ENCODE assay signal across 4 cellular contexts in the genomic region with DNA sequence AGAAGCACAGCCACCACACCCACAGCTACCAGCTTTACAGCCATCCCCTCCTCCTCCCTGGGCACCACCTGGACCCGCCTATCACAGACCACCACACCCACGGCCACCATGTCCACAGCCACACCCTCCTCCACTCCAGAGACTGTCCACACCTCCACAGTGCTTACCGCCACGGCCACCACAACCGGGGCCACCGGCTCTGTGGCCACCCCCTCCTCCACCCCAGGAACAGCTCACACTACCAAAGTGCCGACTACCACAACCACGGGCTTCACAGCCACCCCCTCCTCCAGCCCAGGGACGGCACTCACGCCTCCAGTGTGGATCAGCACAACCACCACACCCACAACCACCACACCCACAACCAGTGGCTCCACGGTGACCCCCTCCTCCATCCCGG. TPM values are rescaled to one million over a fixed set of nuclear protein-coding genes. Genes with fewer than 3 reads are reported as not detected.
"Had no signal": no experiment of that assay in that cellular context is flagged by ENCODE, and none has a peak within 500 bp of the region (broad histone marks: within the 10 kb centered on the region; RNA-seq: fewer than 3 reads in every experiment).

No MANE protein-coding gene starts in this region.

RNA-seq across cellular contexts. Expression of gene MUC5B, which starts 27.5 kb away (rescaled TPM):
- total RNA-seq: GM23248, H4, H9, HFFc6 had no signal
- polyA plus RNA-seq: GM23248 had no signal
